8 cellular contexts compared by ENCODE assay signal in the genomic region with DNA sequence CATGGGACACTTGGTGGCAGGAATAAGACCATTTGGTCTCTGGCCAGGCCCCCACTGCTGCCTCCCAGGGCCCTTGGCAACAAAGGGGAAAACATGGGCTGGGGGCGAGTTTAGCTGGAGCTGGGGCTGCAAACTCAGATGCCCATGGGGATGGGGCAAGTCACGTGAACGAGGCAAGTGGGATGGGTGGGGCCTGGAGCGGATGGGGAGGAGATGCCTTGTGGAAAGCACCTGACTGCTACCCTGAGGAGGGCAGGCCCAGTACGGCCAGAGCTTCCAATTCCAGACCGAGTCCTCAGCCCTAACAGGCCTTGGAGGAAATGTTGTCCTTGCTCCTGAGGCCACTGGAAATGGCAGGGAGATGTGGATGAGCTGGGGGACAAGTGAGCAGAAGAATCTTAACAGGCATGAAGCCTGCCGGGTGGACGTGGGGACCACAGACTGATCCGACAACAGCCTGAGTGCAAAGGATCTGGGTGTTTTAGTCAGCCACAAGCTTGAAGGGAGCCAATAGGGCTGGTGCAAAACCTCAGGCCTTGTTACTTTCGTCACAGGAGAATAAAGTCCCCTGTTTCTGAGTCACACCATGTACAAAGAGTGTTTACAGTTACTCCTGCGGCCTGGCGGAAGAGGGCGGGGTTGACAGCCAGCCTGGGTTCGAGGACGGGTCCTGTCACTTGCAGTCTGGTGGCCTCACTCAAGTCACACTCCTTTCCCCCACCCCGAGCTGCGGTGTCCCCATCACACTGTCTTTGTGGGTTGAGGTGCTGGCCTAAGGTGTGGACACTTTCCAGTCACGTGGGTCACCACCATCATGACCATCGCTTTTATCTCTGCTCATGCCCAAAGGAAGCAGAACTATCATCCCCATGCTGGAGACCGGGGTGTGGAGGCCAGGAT. TPM values are rescaled to one million over a fixed set of nuclear protein-coding genes. Genes with fewer than 3 reads are reported as not detected.
DNase-seq lines count a peak whose midpoint lies in the region; TF ChIP-seq lines count a peak whose summit lies in the region.

No MANE protein-coding gene starts in this region.

- H3K9ac ChIP-seq in mucosa of rectum (ENCODE audit: low read depth in 1 of 2, low read length in 2 of 2) = peak overlapping the region in 1 of 2 donors; percentile 31

- intact Hi-C loops in uterus (cut with DNase I; ENCODE audit: low total_unique reads) = no loop called here

- no peak for TF ChIP-seq POLR2A in uterus (IDR thresholded peaks at IDR 0.05)

- DNase-seq in AG08395 (ENCODE audit: low spot score) = peak; percentile 42
- DNase-seq in SJCRH30 = peak; percentile 64 to 78
- peak; percentile 79 for DNase-seq in activated gamma-delta T cell treated with anti-CD3 and anti-CD28 coated beads, Interleukin-2, amount 50 U/mL, for 16 hours (ENCODE audit: low read depth)
- DNase-seq in uterus = no peak
- no peak for DNase-seq in NCI-H748 treated with DMSO at 0.1 percent for 48 hours (lab: John Stamatoyannopoulos, UW)
- DNase-seq in mesenteric fat pad (ENCODE audit: low spot score) = no peak
- no peak for DNase-seq in NCI-H1417 (lab: John Stamatoyannopoulos, UW)

- no peaks in the 10 kb centered on the region for H3K36me3 ChIP-seq in SJCRH30
- peaks cover 0 to 13% of the 10 kb centered on the region in 2 donors for H3K36me3 ChIP-seq in mucosa of rectum (ENCODE audit: control insufficient read depth in 2 of 2, insufficient read depth in 2 of 2, low read length in 2 of 2)
- H3K36me3 ChIP-seq in uterus = no peaks in the 10 kb centered on the region

- H3K4me3 ChIP-seq in SJCRH30 = no peak overlapping the region
- H3K4me3 ChIP-seq in mucosa of rectum (ENCODE audit: low read length in 2 of 2) = no peak overlapping the region
- H3K4me3 ChIP-seq in uterus = no peak overlapping the region

- H3K27ac ChIP-seq in SJCRH30 (peak overlapping the region; percentile 14), mucosa of rectum (ENCODE audit: low read depth in 2 of 2, low read length in 2 of 2) (peak overlapping the region; percentile 65 to 71), uterus (no peak overlapping the region)

- TF ChIP-seq CTCF in uterus (IDR thresholded peaks at IDR 0.05) = no peak

- no peaks in the 10 kb centered on the region for H3K9me3 ChIP-seq in SJCRH30 (replicated peaks)
- H3K9me3 ChIP-seq in mucosa of rectum (ENCODE audit: control insufficient read depth in 2 of 2, low read length in 2 of 2) = no peaks in the 10 kb centered on the region
- H3K9me3 ChIP-seq in uterus = no peaks in the 10 kb centered on the region

- H3K27me3 ChIP-seq in SJCRH30 (peaks cover 11% of the 10 kb centered on the region; the same call in 1 of the 2 replicates), mucosa of rectum (ENCODE audit: control insufficient read depth in 2 of 2, insufficient read depth in 2 of 2, low read length in 2 of 2) (no peaks in the 10 kb centered on the region), uterus (no peaks in the 10 kb centered on the region)

- H3K4me1 ChIP-seq in SJCRH30 (peaks cover 39% of the 10 kb centered on the region), mucosa of rectum (ENCODE audit: control insufficient read depth in 2 of 2, insufficient read depth in 2 of 2, low read length in 2 of 2) (peaks cover 14 to 22% of the 10 kb centered on the region in 2 donors), uterus (no peaks in the 10 kb centered on the region)

RNA-seq across cellular contexts. Expression of a gene that starts 19.1 kb away (rescaled TPM):
- total RNA-seq in SJCRH30 (2014; rRNA removed; shearing (Covaris generic)) = 0.02 TPM in 1 of 2 replicates, not detected in the other
- 1 to 10 TPM in 2 of 4 donors, under 1 TPM in 1, not detected in 1; 0.26 to 1.7 (median 1.6) TPM for total RNA-seq in uterus
- total RNA-seq in mesenteric fat pad = 3.4 TPM

Comparison
In these comparisons a context has a peak if more than half of its experiments do, and no peak if none do; other contexts are left out.
1. DNase-seq: peak in AG08395 (single experiment), SJCRH30 (2 of 2) and activated gamma-delta T cell treated with anti-CD3 and anti-CD28 coated beads, Interleukin-2, amount 50 U/mL, for 16 hours (single experiment); none in uterus (0 of 2), NCI-H748 treated with DMSO at 0.1 percent for 48 hours (single experiment), mesenteric fat pad (single experiment) and NCI-H1417 (0 of 3).
2. H3K27ac ChIP-seq: peak in SJCRH30 (single experiment) and mucosa of rectum (2 of 2); none in uterus (0 of 2).